In genomic region chr11:64566042-64566914, GRCh38 we compare ENCODE assay signal across 8 cellular contexts. TPM values are rescaled to one million over a fixed set of nuclear protein-coding genes. Genes with fewer than 3 reads are reported as not detected.
DNase-seq lines count a peak whose midpoint lies in the region; ATAC-seq and TF ChIP-seq lines count a peak whose summit lies in the region.

No MANE protein-coding gene starts in this region.

- ATAC-seq in left lobe of liver, result peak; percentile 79
- ATAC-seq in stimulated activated naive CD8-positive, alpha-beta T cell treated with anti-CD3 and anti-CD28 coated beads, Interleukin-15, Interleukin-2, amounts not matched to agents 100 U/mL and 50 U/mL, for 24 hours, result peak; percentile 33
- ATAC-seq in HG03342 (IDR thresholded peaks at IDR 0.05; ENCODE audit: unreplicated experiment), result no peak
- no peak for ATAC-seq in HG02938 (IDR thresholded peaks at IDR 0.05; ENCODE audit: unreplicated experiment)

- H3K9me3 ChIP-seq in BLaER1 (no peaks in the 10 kb centered on the region), HUES48 (ENCODE audit: control insufficient read depth, insufficient read depth, low read length) (no peaks in the 10 kb centered on the region)

- H3K4me3 ChIP-seq in BLaER1 (peak overlapping the region; percentile 40; the same call in 1 of the 2 replicates), HUES48 (ENCODE audit: low read depth, low read length) (peak overlapping the region; percentile 59), cardiac fibroblast (replicated peaks in 1 of 2; ENCODE audit: low read depth in 2 of 2, low read length in 2 of 2) (no peak overlapping the region)

- H4K20me1 ChIP-seq in BLaER1, result no peaks in the 10 kb centered on the region

- H3K27me3 ChIP-seq in BLaER1, result no peaks in the 10 kb centered on the region
- no peaks in the 10 kb centered on the region for H3K27me3 ChIP-seq in HUES48 (ENCODE audit: control insufficient read depth, insufficient read depth, low read length)

- DNase-seq in RKO (ENCODE audit: low spot score) (peak; percentile 52), cardiac fibroblast (ENCODE audit: low read depth in 2 of 2) (peak; percentile 77 to 83), left lobe of liver (ENCODE audit: low spot score) (no peak)
- peak; percentile 19 for DNase-seq in stimulated activated naive CD8-positive, alpha-beta T cell treated with anti-CD3 and anti-CD28 coated beads, Interleukin-15, Interleukin-2, amounts not matched to agents 100 U/mL and 50 U/mL, for 24 hours

- H3K27ac ChIP-seq in BLaER1, result peak overlapping the region; percentile 74
- peak overlapping the region; percentile 75 for H3K27ac ChIP-seq in HUES48 (ENCODE audit: low read depth, low read length)

- H3K4me1 ChIP-seq in BLaER1 (peaks cover 37% of the 10 kb centered on the region), HUES48 (ENCODE audit: control insufficient read depth, insufficient read depth, low read length) (peaks cover 16% of the 10 kb centered on the region)

- no peak for TF ChIP-seq CTCF in cardiac fibroblast (IDR thresholded peaks at IDR 0.05; ENCODE audit: low read depth, low read length)

- H3K36me3 ChIP-seq in BLaER1 (no peaks in the 10 kb centered on the region), HUES48 (ENCODE audit: control insufficient read depth, insufficient read depth, low read length) (no peaks in the 10 kb centered on the region)

- peak overlapping the region; percentile 80 for H3K4me2 ChIP-seq in BLaER1

- peak overlapping the region; percentile 44; the same call in 1 of the 2 replicates for H3K9ac ChIP-seq in BLaER1
- peak overlapping the region; percentile 67 for H3K9ac ChIP-seq in HUES48 (ENCODE audit: low read depth, low read length)

RNA-seq across cellular contexts. Expression of gene SLC22A11, which starts 10.5 kb away (rescaled TPM):
- total RNA-seq in left lobe of liver, result 0.13 TPM

RNA-seq across cellular contexts. Expression of gene SLC22A12, which starts 24.7 kb away (rescaled TPM):
- not detected for total RNA-seq in left lobe of liver

Comparison
In these comparisons a context has a peak if more than half of its experiments do, and no peak if none do; other contexts are left out.
1. H3K4me3 ChIP-seq: peak in BLaER1 (single experiment) and HUES48 (single experiment); none in cardiac fibroblast (0 of 2).
2. ATAC-seq: peak in left lobe of liver (single experiment) and stimulated activated naive CD8-positive, alpha-beta T cell treated with anti-CD3 and anti-CD28 coated beads, Interleukin-15, Interleukin-2, amounts not matched to agents 100 U/mL and 50 U/mL, for 24 hours (single experiment); none in HG03342 (single experiment) and HG02938 (single experiment).